ENCODE assay signal across 8 cellular contexts in genomic region chr5:150161242-150162141, GRCh38. TPM values are rescaled to one million over a fixed set of nuclear protein-coding genes. Genes with fewer than 3 reads are reported as not detected.
DNase-seq lines count a peak whose midpoint lies in the region; ATAC-seq and TF ChIP-seq lines count a peak whose summit lies in the region.

No MANE protein-coding gene starts in this region.

- H3K9me3 Mint-ChIP-seq in activated naive CD8-positive, alpha-beta T cell treated with anti-CD3 and anti-CD28 coated beads for 36 hours = no peaks in the 10 kb centered on the region

- H3K27ac Mint-ChIP-seq in activated naive CD8-positive, alpha-beta T cell treated with anti-CD3 and anti-CD28 coated beads for 36 hours = no peak overlapping the region

- no peaks in the 10 kb centered on the region for H3K79me2 ChIP-seq in DND-41 (ENCODE audit: insufficient read depth, low read length)

- peak; percentile 79 for DNase-seq in DND-41
- DNase-seq in M059J (ENCODE audit: low read depth) = peak; percentile 73
- DNase-seq in SKM-1 treated with dmso at 0.1 percent for 144 hours (lab: John Stamatoyannopoulos, UW; ENCODE audit: unreplicated experiment) = peak; percentile 72
- peak; percentile 72 for DNase-seq in activated naive CD8-positive, alpha-beta T cell treated with anti-CD3 and anti-CD28 coated beads for 36 hours
- peak; percentile 82 to 91 (median 83) for DNase-seq in heart left ventricle
- DNase-seq in pulmonary artery endothelial cell (ENCODE audit: low read depth, low spot score) = peak; percentile 17

- no peak overlapping the region for H3K9ac ChIP-seq in DND-41 (ENCODE audit: low read depth, low read length)

- H3K4me3 Mint-ChIP-seq in activated naive CD8-positive, alpha-beta T cell treated with anti-CD3 and anti-CD28 coated beads for 36 hours = no peak overlapping the region

- no peaks in the 10 kb centered on the region for H3K36me3 Mint-ChIP-seq in activated naive CD8-positive, alpha-beta T cell treated with anti-CD3 and anti-CD28 coated beads for 36 hours

- peak; percentile 93 for TF ChIP-seq CTCF in DND-41 (IDR thresholded peaks at IDR 0.05; ENCODE audit: borderline replicate concordance, extremely low read depth, low read length, poor library complexity, severe bottlenecking)
- TF ChIP-seq CTCF in heart left ventricle (IDR thresholded peaks at IDR 0.05) = peak; percentile 83 to 95 (median 91)

- peaks cover 23% of the 10 kb centered on the region for H3K27me3 Mint-ChIP-seq in activated naive CD8-positive, alpha-beta T cell treated with anti-CD3 and anti-CD28 coated beads for 36 hours

- no peaks in the 10 kb centered on the region for H3K4me1 Mint-ChIP-seq in activated naive CD8-positive, alpha-beta T cell treated with anti-CD3 and anti-CD28 coated beads for 36 hours

- H3K4me1 ChIP-seq in DND-41 (ENCODE audit: insufficient read depth, low read length) = peaks cover 33% of the 10 kb centered on the region
- peaks cover 0 to 85% (median 58%) of the 10 kb centered on the region in 12 donors for H3K4me1 ChIP-seq in heart left ventricle

- ATAC-seq in DND-41 (ENCODE audit: insufficient read depth, low read depth) = peak; percentile 79
- ATAC-seq in GM21737 (IDR thresholded peaks at IDR 0.05; ENCODE audit: unreplicated experiment) = peak; percentile 47
- peak; percentile 41 to 70 (median 56) for ATAC-seq in heart left ventricle
- ATAC-seq in GM18519 (IDR thresholded peaks at IDR 0.05; ENCODE audit: low FRiP score, unreplicated experiment) = no peak

- H4K20me1 ChIP-seq in DND-41 (ENCODE audit: insufficient read depth, low read length) = no peaks in the 10 kb centered on the region

- H3K36me3 ChIP-seq in DND-41 (ENCODE audit: insufficient read depth, low read length) = no peaks in the 10 kb centered on the region
- H3K36me3 ChIP-seq in heart left ventricle = no peaks in the 10 kb centered on the region

- H3K4me3 ChIP-seq in DND-41 (ENCODE audit: low read depth in 1 of 2, low read length in 2 of 2) = no peak overlapping the region
- no peak overlapping the region for H3K4me3 ChIP-seq in heart left ventricle

- H3K9me3 ChIP-seq in DND-41 (ENCODE audit: insufficient read depth, low read length, severe bottlenecking) = no peaks in the 10 kb centered on the region
- H3K9me3 ChIP-seq in heart left ventricle = no peaks in the 10 kb centered on the region

- intact Hi-C loops in heart left ventricle (cut with DNase I) = loop anchor here (1.0 to 10.0 kb wide), 8 partner anchors 31 to 276 kb away; partner anchors contain the start of gene TCOF1 (in 1 of the 10)

- no peak overlapping the region for H2AFZ ChIP-seq in DND-41 (ENCODE audit: low read depth, low read length)

- 39 to 46% (median 43%) methylated on average over 14 of the region's 14 CpGs for WGBS in heart left ventricle, 4 donors

- no peak for TF ChIP-seq POLR2A in heart left ventricle (IDR thresholded peaks at IDR 0.05)

- H3K27me3 ChIP-seq in DND-41 (ENCODE audit: insufficient read depth, low read length, poor library complexity) = no peaks in the 10 kb centered on the region
- H3K27me3 ChIP-seq in heart left ventricle = peaks cover 0 to 4% (median 0%) of the 10 kb centered on the region in 9 donors

- H3K4me2 ChIP-seq in DND-41 (ENCODE audit: insufficient read depth, low read length) = no peak overlapping the region

- H3K27ac ChIP-seq in DND-41 (ENCODE audit: low read length) (no peak overlapping the region), heart left ventricle (peak overlapping the region in 11 of 12 donors; percentile 37 to 96 (median 84))

RNA-seq across cellular contexts. Expression of gene CDX1, which starts 5.1 kb away (rescaled TPM):
- total RNA-seq in M059J (2014; rRNA removed; shearing (Covaris generic)) = not detected in 2 replicates
- not detected for total RNA-seq in activated naive CD8-positive, alpha-beta T cell treated with anti-CD3 and anti-CD28 coated beads for 36 hours
- total RNA-seq in heart left ventricle (under 1 TPM in 2 of 9 donors, not detected in 7; 0.29 TPM), pulmonary artery endothelial cell (not detected in 2 replicates)
- under 1 TPM in 1 of 2 donors, not detected in 1; 0.17 TPM for polyA plus RNA-seq in heart left ventricle

RNA-seq across cellular contexts. Expression of gene PDGFRB, which starts 5.8 kb away (rescaled TPM):
- total RNA-seq in M059J (2014; rRNA removed; shearing (Covaris generic)) = 23.5 and 44.4 TPM in 2 replicates
- 1 to 10 TPM; 1.1 to 1.5 TPM for total RNA-seq in activated naive CD8-positive, alpha-beta T cell treated with anti-CD3 and anti-CD28 coated beads for 36 hours
- 100 to 1,000 TPM in 3 of 9 donors, 10 to 100 TPM in 6; 28.3 to 112 (median 45.6) TPM for total RNA-seq in heart left ventricle
- polyA plus RNA-seq in heart left ventricle = 10 to 100 TPM; 27.6 to 53.1 TPM
- 0.07 and 0.14 TPM in 2 replicates for total RNA-seq in pulmonary artery endothelial cell

RNA-seq across cellular contexts. Expression of gene SLC6A7, which starts 28.4 kb away (rescaled TPM):
- total RNA-seq in M059J (2014; rRNA removed; shearing (Covaris generic)) = not detected in 2 replicates
- total RNA-seq in activated naive CD8-positive, alpha-beta T cell treated with anti-CD3 and anti-CD28 coated beads for 36 hours = not detected
- total RNA-seq in heart left ventricle (not detected), pulmonary artery endothelial cell (not detected in 2 replicates)
- polyA plus RNA-seq in heart left ventricle = not detected

Comparison
In these comparisons a context has a peak if more than half of its experiments do, and no peak if none do; other contexts are left out.
1. DNase-seq: peak in every context shown above with its lines; median percentile 83 in heart left ventricle; 79 in DND-41; 73 in M059J; 72 in SKM-1 treated with dmso at 0.1 percent for 144 hours; 72 in activated naive CD8-positive, alpha-beta T cell treated with anti-CD3 and anti-CD28 coated beads for 36 hours; 17 in pulmonary artery endothelial cell.